ENCODE assay signal across 24 cellular contexts in genomic region chr5:82295144-82295543, GRCh38. TPM values are rescaled to one million over a fixed set of nuclear protein-coding genes. Genes with fewer than 3 reads are reported as not detected.
DNase-seq lines count a peak whose midpoint lies in the region; ATAC-seq, FAIRE-seq and TF ChIP-seq lines count a peak whose summit lies in the region.
"Had no signal": no experiment of that assay in that cellular context is flagged by ENCODE, and none has a peak within 500 bp of the region (broad histone marks: within the 10 kb centered on the region; RNA-seq: fewer than 3 reads in every experiment).

No MANE protein-coding gene starts in this region.

- H3K9me3 ChIP-seq in HepG2 (ENCODE audit: low read length), result no peaks in the 10 kb centered on the region
- no peaks in the 10 kb centered on the region for H3K9me3 ChIP-seq in right lobe of liver
- H3K9me3 ChIP-seq in fibroblast of lung (ENCODE audit: control insufficient read depth, insufficient read depth, low read depth, low read length), result no peaks in the 10 kb centered on the region
- H3K9me3 ChIP-seq in testis, result no peaks in the 10 kb centered on the region
- H3K9me3 ChIP-seq: gastrocnemius medialis, MG63 had no signal

- no peaks in the 10 kb centered on the region for H3K79me2 ChIP-seq in HepG2 (ENCODE audit: insufficient read depth, low read length)
- no peaks in the 10 kb centered on the region for H3K79me2 ChIP-seq in fibroblast of lung (ENCODE audit: control insufficient read depth, insufficient read depth, low read length)

- no peak for TF ChIP-seq CTCF in HepG2 (CRISPR knock-in tag; IDR thresholded peaks at IDR 0.05)
- TF ChIP-seq CTCF in right lobe of liver (IDR thresholded peaks at IDR 0.05), result no peak
- no peak for TF ChIP-seq CTCF in fibroblast of lung (conservative IDR thresholded peaks at IDR 0.05 in 1 of 2, IDR thresholded peaks at IDR 0.05 in 1 of 2; ENCODE audit: low read depth in 1 of 2, low read length in 2 of 2)
- TF ChIP-seq CTCF in Calu3 (IDR thresholded peaks at IDR 0.05; ENCODE audit: unreplicated experiment), result no peak
- no peak for TF ChIP-seq CTCF in testis (IDR thresholded peaks at IDR 0.05)

- TF ChIP-seq POLR2A in HepG2 (IDR thresholded peaks at IDR 0.05; ENCODE audit: insufficient read depth in 1 of 2, low read depth in 2 of 2, low read length in 2 of 2) (no peak), right lobe of liver (IDR thresholded peaks at IDR 0.05) (no peak), testis (IDR thresholded peaks at IDR 0.05) (no peak)

- no peaks in the 10 kb centered on the region for H3K4me1 Mint-ChIP-seq in Calu3 (ENCODE audit: low read depth, unreplicated experiment)
- H3K4me1 Mint-ChIP-seq: activated B cell treated with CpG ODN at 0.5 μM for 24 hours; activated naive CD4-positive, alpha-beta T cell treated with anti-CD3 and anti-CD28 coated beads, Interleukin-2, amount 50 U/mL, for 24 hours had no signal

- no peak for ATAC-seq in HepG2
- ATAC-seq in right lobe of liver, result no peak
- ATAC-seq: gastrocnemius medialis; naive thymus-derived CD8-positive, alpha-beta T cell had no signal

- H3K36me3 Mint-ChIP-seq in Calu3 (ENCODE audit: insufficient read depth, unreplicated experiment), result no peaks in the 10 kb centered on the region

- no peak for DNase-seq in HepG2 (ENCODE audit: low spot score)
- DNase-seq in right lobe of liver, result no peak
- peak; percentile 26 for DNase-seq in RPMI8226
- peak; percentile 25 to 45 for DNase-seq in fibroblast of lung (ENCODE audit: low read depth in 2 of 2)
- DNase-seq in hypothalamus (lab: John Stamatoyannopoulos, UW), result no peak
- DNase-seq in iPS-NIHi7 (ENCODE audit: extremely low spot score), result no peak
- no peak for DNase-seq in Calu3
- DNase-seq in testis, result no peak
- DNase-seq: ACHN; activated B cell treated with CpG ODN at 0.5 μM for 24 hours; cerebellar nuclear complex; gastrocnemius medialis; hippocampal formation; islet precursor cell; MG63; midbrain; naive thymus-derived CD8-positive, alpha-beta T cell; NCI-H1436; NCI-H524 treated with DMSO at 0.1 percent for 48 hours; stimulated activated CD4-positive, alpha-beta T cell treated with anti-CD3 and anti-CD28 coated beads, Interleukin-2, amount 100 ng/mL, for 24 hours had no signal

- H3K4me2 ChIP-seq in HepG2 (ENCODE audit: low read depth, low read length) (no peak overlapping the region), fibroblast of lung (ENCODE audit: extremely low read depth, insufficient read depth, low read length) (no peak overlapping the region)

- H3K4me3 ChIP-seq in HepG2 (replicated peaks in 1 of 3; ENCODE audit: insufficient read depth in 1 of 3, low read depth in 2 of 3, low read length in 3 of 3) (no peak overlapping the region), right lobe of liver (no peak overlapping the region), fibroblast of lung (replicated peaks in 1 of 4; ENCODE audit: control extremely low read depth in 1 of 4, insufficient read depth in 1 of 4, low read depth in 3 of 4, low read length in 4 of 4) (no peak overlapping the region), testis (no peak overlapping the region)
- H3K4me3 ChIP-seq: gastrocnemius medialis, MG63 had no signal

- H3K4me3 Mint-ChIP-seq in Calu3 (ENCODE audit: low read depth, unreplicated experiment), result no peak overlapping the region
- H3K4me3 Mint-ChIP-seq: activated B cell treated with CpG ODN at 0.5 μM for 24 hours; activated naive CD4-positive, alpha-beta T cell treated with anti-CD3 and anti-CD28 coated beads, Interleukin-2, amount 50 U/mL, for 24 hours; naive thymus-derived CD8-positive, alpha-beta T cell; T-helper 2 cell treated with Interferon-gamma antibody and Interleukin-4, amounts not matched to agents 5 μg/mL and 100 μg/mL, for 36 hours had no signal

- in situ Hi-C loops in HepG2 (cut with HindIII; ENCODE audit: extremely low pct_ligation_motif_present, low pct_unique_long_range_greater_than_20kb), result no loop called here

- TF ChIP-seq RAD21 in HepG2 (CRISPR knock-in tag; IDR thresholded peaks at IDR 0.05), result no peak

- no peak overlapping the region for H2AFZ ChIP-seq in HepG2 (ENCODE audit: low read length)
- no peak overlapping the region for H2AFZ ChIP-seq in fibroblast of lung (ENCODE audit: low read length)

- CTCF ChIA-PET in HepG2 (lab: Yijun Ruan, JAX; ENCODE audit: low intra/inter-chr PET ratio, low total read pairs), result no interaction called here
- CTCF ChIA-PET in Calu3 (lab: Charles Lee), result interaction anchor here (0.6 kb wide), 2 partner anchors 18 to 347 kb away, joined by 3 to 4 read pairs; no protein-coding TSS in a partner anchor

- no peaks in the 10 kb centered on the region for H3K36me3 ChIP-seq in HepG2 (replicated peaks in 1 of 2; ENCODE audit: control insufficient read depth in 1 of 2, insufficient read depth in 2 of 2, low read length in 2 of 2)
- H3K36me3 ChIP-seq in right lobe of liver, result no peaks in the 10 kb centered on the region
- no peaks in the 10 kb centered on the region for H3K36me3 ChIP-seq in fibroblast of lung (ENCODE audit: control insufficient read depth, insufficient read depth, low read length)
- H3K36me3 ChIP-seq in testis (ENCODE audit: low read depth, missing control alignments), result no peaks in the 10 kb centered on the region
- H3K36me3 ChIP-seq: gastrocnemius medialis, MG63 had no signal

- H3K27ac ChIP-seq in HepG2 (ENCODE audit: extremely low read length, insufficient read depth, low read length), result no peak overlapping the region
- no peak overlapping the region for H3K27ac ChIP-seq in right lobe of liver
- no peak overlapping the region for H3K27ac ChIP-seq in fibroblast of lung (ENCODE audit: insufficient read depth, low read length)
- H3K27ac ChIP-seq in testis, result no peak overlapping the region
- H3K27ac ChIP-seq: gastrocnemius medialis, HL-60, RWPE1 had no signal

- POLR2A ChIA-PET in HepG2 (lab: Yijun Ruan, JAX), result no interaction called here

- H3K27me3 Mint-ChIP-seq in Calu3 (ENCODE audit: unreplicated experiment), result no peaks in the 10 kb centered on the region
- H3K27me3 Mint-ChIP-seq: activated B cell treated with CpG ODN at 0.5 μM for 24 hours; activated naive CD4-positive, alpha-beta T cell treated with anti-CD3 and anti-CD28 coated beads, Interleukin-2, amount 50 U/mL, for 24 hours had no signal

- TF ChIP-seq EP300 in HepG2 (IDR thresholded peaks at IDR 0.05; ENCODE audit: low read depth in 2 of 2, low read length in 2 of 2) (no peak), HepG2 (CRISPR knock-in tag; IDR thresholded peaks at IDR 0.05; ENCODE audit: borderline replicate concordance) (no peak)

- no peak overlapping the region for H3K9ac ChIP-seq in HepG2 (ENCODE audit: insufficient read depth, low read depth, low read length)
- H3K9ac ChIP-seq in fibroblast of lung (ENCODE audit: insufficient read depth, low read length), result no peak overlapping the region

- FAIRE-seq in HepG2 (lab: Jason Lieb, UNC), result no peak

- no peak overlapping the region for H3K27ac Mint-ChIP-seq in Calu3 (ENCODE audit: unreplicated experiment)
- H3K27ac Mint-ChIP-seq: activated B cell treated with CpG ODN at 0.5 μM for 24 hours; activated naive CD4-positive, alpha-beta T cell treated with anti-CD3 and anti-CD28 coated beads, Interleukin-2, amount 50 U/mL, for 24 hours; T-helper 2 cell treated with Interferon-gamma antibody and Interleukin-4, amounts not matched to agents 5 μg/mL and 100 μg/mL, for 36 hours had no signal

- H3K27me3 ChIP-seq in HepG2 (ENCODE audit: control insufficient read depth in 1 of 2, insufficient read depth in 2 of 2, low read length in 2 of 2), result no peaks in the 10 kb centered on the region
- no peaks in the 10 kb centered on the region for H3K27me3 ChIP-seq in right lobe of liver
- no peaks in the 10 kb centered on the region for H3K27me3 ChIP-seq in fibroblast of lung (ENCODE audit: control insufficient read depth, insufficient read depth, low read length)
- H3K27me3 ChIP-seq in testis, result no peaks in the 10 kb centered on the region
- H3K27me3 ChIP-seq: gastrocnemius medialis, MG63 had no signal

- no TSS peak for BruUV-seq in HepG2 (replicated peaks; lab: Mats Ljungman, UMichigan)
- BruUV-seq in Calu3 (replicated peaks; lab: Mats Ljungman, UMichigan), result no TSS peak

- no peaks in the 10 kb centered on the region for H3K9me3 Mint-ChIP-seq in Calu3 (ENCODE audit: low read depth, unreplicated experiment)
- H3K9me3 Mint-ChIP-seq: activated naive CD4-positive, alpha-beta T cell treated with anti-CD3 and anti-CD28 coated beads, Interleukin-2, amount 50 U/mL, for 24 hours; T-helper 2 cell treated with Interferon-gamma antibody and Interleukin-4, amounts not matched to agents 5 μg/mL and 100 μg/mL, for 36 hours had no signal

- H4K20me1 ChIP-seq in HepG2 (ENCODE audit: insufficient read depth, low read length) (no peaks in the 10 kb centered on the region), fibroblast of lung (ENCODE audit: control insufficient read depth, extremely low read depth, insufficient read depth, low read length) (no peaks in the 10 kb centered on the region)

- H3K4me1 ChIP-seq in HepG2 (ENCODE audit: insufficient read depth, low read length) (peaks cover 19% of the 10 kb centered on the region), right lobe of liver (no peaks in the 10 kb centered on the region), fibroblast of lung (ENCODE audit: control insufficient read depth, extremely low read depth, insufficient read depth, low read length) (no peaks in the 10 kb centered on the region), testis (no peaks in the 10 kb centered on the region)
- H3K4me1 ChIP-seq: gastrocnemius medialis had no signal

- intact Hi-C loops in HepG2 (cut with micrococcal nuclease; ENCODE audit: unreplicated experiment), result no loop called here
- intact Hi-C loops in right lobe of liver (cut with DNase I), result no loop called here
- intact Hi-C loops in Calu3 (cut with micrococcal nuclease; ENCODE audit: unreplicated experiment), result no loop called here
- intact Hi-C loops in testis (cut with DNase I; ENCODE audit: low total_unique reads), result no loop called here

RNA-seq across cellular contexts. Expression of gene RPS23, which starts 17.0 kb away (rescaled TPM):
- total RNA-seq in HepG2 (2016; rRNA removed; fragmentation: Illumina TruSeq; extraction: Trizol) (3,088 and 3,780 TPM in 2 replicates), right lobe of liver (100 to 1,000 TPM; 529 to 716 (median 601) TPM), fibroblast of lung (2,712 and 5,838 TPM in 2 replicates), Calu3 (2022) (1,390 and 1,628 TPM in 2 replicates), testis (1,000 to 10,000 TPM in 1 of 2 donors, 100 to 1,000 TPM in 1; 777 to 1,231 TPM)
- total RNA-seq in HepG2 (2016; cell fraction: cytosol; rRNA removed; fragmentation: Illumina TruSeq; extraction: Trizol; ENCODE audit: low read depth), result 5,231 and 5,883 TPM in 2 replicates
- total RNA-seq in HepG2 (2016; cell fraction: insoluble cytoplasmic fraction; rRNA removed; fragmentation: Illumina TruSeq; extraction: Trizol), result 3,142 and 4,044 TPM in 2 replicates
- total RNA-seq in HepG2 (2016; cell fraction: membrane; rRNA removed; fragmentation: Illumina TruSeq; extraction: Trizol), result 8,636 and 8,714 TPM in 2 replicates
- total RNA-seq in HepG2 (2016; cell fraction: nucleus; rRNA removed; fragmentation: Illumina TruSeq; extraction: Trizol), result 1,034 and 1,123 TPM in 2 replicates
- polyA plus RNA-seq in HepG2 (2011; rRNA removed) (2,494 and 3,235 TPM in 2 replicates), fibroblast of lung (6,619 and 7,387 TPM in 2 replicates), testis (ENCODE audit: insufficient read depth, low read depth, low replicate concordance) (1,262 TPM)
- polyA plus RNA-seq in HepG2 (2011; cell fraction: cytosol; rRNA removed), result 5,279 and 7,061 TPM in 2 replicates
- polyA plus RNA-seq in HepG2 (2011; cell fraction: nucleus; rRNA removed), result 1,101 and 1,582 TPM in 2 replicates
- 4,860 and 5,270 TPM in 2 replicates for polyA plus RNA-seq in HepG2 (2012)
- 6,710 and 7,365 TPM in 2 replicates for polyA plus RNA-seq in HepG2 (2016; cell fraction: cytosol; fragmentation: Illumina TruSeq; extraction: Trizol; ENCODE audit: low read depth)
- 3,899 and 4,251 TPM in 2 replicates for polyA plus RNA-seq in HepG2 (2016; cell fraction: insoluble cytoplasmic fraction; fragmentation: Illumina TruSeq; extraction: Trizol; ENCODE audit: low read depth)
- 8,662 and 8,713 TPM in 2 replicates for polyA plus RNA-seq in HepG2 (2016; cell fraction: membrane; fragmentation: Illumina TruSeq; extraction: Trizol; ENCODE audit: low read depth)
- polyA plus RNA-seq in HepG2 (2016; cell fraction: nucleus; fragmentation: Illumina TruSeq; extraction: Trizol; ENCODE audit: insufficient read depth, low read depth), result 1,932 and 2,053 TPM in 2 replicates
- 223 and 384 TPM in 2 replicates for polyA minus RNA-seq in HepG2 (2011; rRNA and poly(A)+ RNA removed; ENCODE audit: low replicate concordance)
- 832 and 989 TPM in 2 replicates for polyA minus RNA-seq in HepG2 (2011; cell fraction: cytosol; rRNA and poly(A)+ RNA removed)
- 229 and 360 TPM in 2 replicates for polyA minus RNA-seq in HepG2 (2011; cell fraction: nucleus; rRNA and poly(A)+ RNA removed)
- polyA plus RNA-seq in fibroblast of lung (2012), result 3,368 and 3,934 TPM in 2 replicates
- polyA minus RNA-seq in fibroblast of lung (ENCODE audit: low replicate concordance), result 44.4 and 58.9 TPM in 2 replicates

Comparison
In these comparisons a context has a peak if more than half of its experiments do, and no peak if none do; other contexts are left out.
1. DNase-seq: peak in RPMI8226 (single experiment) and fibroblast of lung (2 of 2); none in HepG2 (single experiment), right lobe of liver (0 of 3), hypothalamus (0 of 51), iPS-NIHi7 (single experiment), Calu3 (single experiment) and testis (single experiment).